8 cellular contexts compared by ENCODE assay signal in the genomic region with DNA sequence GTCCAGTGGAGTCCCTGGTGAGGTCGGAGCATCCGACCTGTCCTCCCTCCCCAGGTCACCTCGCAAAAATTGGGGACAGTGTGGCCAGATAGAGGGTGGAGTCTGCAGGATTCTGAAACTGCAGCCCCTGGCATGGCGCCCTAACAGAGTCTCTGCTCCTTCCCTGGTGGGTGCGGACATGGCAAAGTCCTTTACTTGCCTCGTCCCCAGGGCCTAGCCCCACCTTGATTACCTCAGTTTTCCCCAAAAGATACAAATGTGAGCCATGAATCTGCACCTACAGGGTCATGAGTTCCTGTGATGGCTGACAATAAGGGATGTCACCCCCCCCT. TPM values are rescaled to one million over a fixed set of nuclear protein-coding genes. Genes with fewer than 3 reads are reported as not detected.
DNase-seq lines count a peak whose midpoint lies in the region; ATAC-seq lines count a peak whose summit lies in the region.

No MANE protein-coding gene starts in this region.

- H3K9me3 Mint-ChIP-seq in activated naive CD8-positive, alpha-beta T cell (ENCODE audit: low read depth): no peaks in the 10 kb centered on the region

- peak overlapping the region; percentile 68 for H3K27ac Mint-ChIP-seq in activated naive CD8-positive, alpha-beta T cell

- no peak overlapping the region for H3K23ac ChIP-seq in mesendoderm (ENCODE audit: low read length)

- no peak overlapping the region for H3K4me3 ChIP-seq in mesendoderm (ENCODE audit: low read length)

- H3K4me1 Mint-ChIP-seq in activated naive CD8-positive, alpha-beta T cell (ENCODE audit: low read depth): peaks cover 20% of the 10 kb centered on the region

- H3K18ac ChIP-seq in mesendoderm (ENCODE audit: low read length): no peak overlapping the region

- WGBS in mesendoderm (ENCODE audit: extremely low coverage, insufficient coverage, low lambda C conversion rate): no CpG with 5 or more reads among the region's 6 CpGs

- H4K8ac ChIP-seq in mesendoderm (ENCODE audit: low read depth, low read length): no peak overlapping the region

- no peak overlapping the region for H2BK15ac ChIP-seq in mesendoderm (replicated peaks; ENCODE audit: low read depth)

- H3K36me3 ChIP-seq in mesendoderm (ENCODE audit: control insufficient read depth, insufficient read depth, low read length): no peaks in the 10 kb centered on the region

- H2BK120ac ChIP-seq in mesendoderm (ENCODE audit: low read depth, low read length): no peak overlapping the region

- peaks cover 2% of the 10 kb centered on the region for H3K27me3 Mint-ChIP-seq in activated naive CD8-positive, alpha-beta T cell

- H3K56ac ChIP-seq in mesendoderm (ENCODE audit: low read length): peak overlapping the region; percentile 75

- H3K27ac ChIP-seq in mesendoderm (ENCODE audit: low read depth, low read length): no peak overlapping the region

- H3K4me2 ChIP-seq in mesendoderm (ENCODE audit: low read length): peak overlapping the region; percentile 43

- H3K4ac ChIP-seq in mesendoderm (ENCODE audit: low read depth, low read length): no peak overlapping the region

- peaks cover 4% of the 10 kb centered on the region for H3K4me1 ChIP-seq in mesendoderm (ENCODE audit: control insufficient read depth, low read depth, low read length)

- H3K36me3 Mint-ChIP-seq in activated naive CD8-positive, alpha-beta T cell: peaks cover 3% of the 10 kb centered on the region

- H3K79me1 ChIP-seq in mesendoderm (ENCODE audit: low read length): no peaks in the 10 kb centered on the region

- no peaks in the 10 kb centered on the region for H3K27me3 ChIP-seq in mesendoderm (ENCODE audit: insufficient read depth, low read length, poor library complexity)

- ATAC-seq in GM19023 (IDR thresholded peaks at IDR 0.05; ENCODE audit: unreplicated experiment) (peak; percentile 29), HG03064 (IDR thresholded peaks at IDR 0.05; ENCODE audit: low read depth, unreplicated experiment) (peak; percentile 33), left lobe of liver (no peak)

- peak overlapping the region; percentile 84 for H3K4me3 Mint-ChIP-seq in activated naive CD8-positive, alpha-beta T cell

- no peak for DNase-seq in mesendoderm
- no peak for DNase-seq in germinal center (ENCODE audit: low spot score)
- no peak for DNase-seq in NK-92 (lab: John Stamatoyannopoulos, UW; ENCODE audit: unreplicated experiment)
- DNase-seq in activated CD4-positive, alpha-beta T cell treated with anti-CD3 and anti-CD28 coated beads for 48 hours: no peak
- no peak for DNase-seq in left lobe of liver (ENCODE audit: low spot score)

- peak overlapping the region; percentile 41 for H3K9ac ChIP-seq in mesendoderm (ENCODE audit: low read length)

- H3K79me2 ChIP-seq in mesendoderm (ENCODE audit: control insufficient read depth, insufficient read depth, low read length): no peaks in the 10 kb centered on the region

- H4K5ac ChIP-seq in mesendoderm (ENCODE audit: low read length): no peak overlapping the region

- H2BK5ac ChIP-seq in mesendoderm (ENCODE audit: low read length): no peak overlapping the region

- no peak overlapping the region for H2AK5ac ChIP-seq in mesendoderm (ENCODE audit: low read length)

RNA-seq across cellular contexts. Expression of a gene that starts 47.7 kb away (rescaled TPM):
- not detected for polyA plus RNA-seq in mesendoderm (2013, experiment 1 of 2)
- not detected for polyA plus RNA-seq in mesendoderm (2013, experiment 2 of 2)
- total RNA-seq in left lobe of liver: not detected

RNA-seq across cellular contexts. Expression of a gene that starts 55.5 kb away (rescaled TPM):
- 266 TPM for polyA plus RNA-seq in mesendoderm (2013, experiment 1 of 2)
- polyA plus RNA-seq in mesendoderm (2013, experiment 2 of 2): 270 TPM
- total RNA-seq in left lobe of liver: 46.6 TPM
